In genomic region chr17:67128700-67129099, GRCh38 we compare ENCODE assay signal across 18 cellular contexts.
"Had no signal": no experiment of that assay in that cellular context is flagged by ENCODE, and none has a peak within 500 bp of the region (broad histone marks: within the 10 kb centered on the region; RNA-seq: fewer than 3 reads in every experiment).

No MANE protein-coding gene starts in this region.

- H3K4me3 ChIP-seq: coronary artery, mucosa of descending colon, ovary, right atrium auricular region, tibial artery, upper lobe of left lung, uterus had no signal

- ATAC-seq: foreskin keratinocyte; mucosa of descending colon; natural killer cell; stimulated activated effector memory CD8-positive, alpha-beta T cell treated with anti-CD3 and anti-CD28 coated beads, Interleukin-12 subunit alpha, Interleukin-12 subunit beta, amount 100 ng/mL, for 72 hours; stimulated activated naive CD8-positive, alpha-beta T cell treated with anti-CD3 and anti-CD28 coated beads, Interleukin-15, Interleukin-2, amounts not matched to agents 100 U/mL and 50 U/mL, for 24 hours had no signal

- H3K27me3 ChIP-seq: foreskin keratinocyte, ovary, right atrium auricular region, tibial artery, upper lobe of left lung, uterus had no signal

- H3K27ac ChIP-seq: coronary artery, foreskin keratinocyte, ovary, right atrium auricular region, tibial artery, upper lobe of left lung, uterus had no signal

- FAIRE-seq: endothelial cell of umbilical vein had no signal

- DNase-seq: effector CD4-positive, alpha-beta T cell; endodermal cell; erythroblast; foreskin keratinocyte; mammary epithelial cell; mucosa of descending colon; natural killer cell; ovary; stimulated activated CD4-positive, alpha-beta T cell treated with anti-CD3 and anti-CD28 coated beads, Interleukin-4, amount 100 ng/mL, for 1 hour; stimulated activated CD8-positive, alpha-beta memory T cell treated with anti-CD3 and anti-CD28 coated beads, Interleukin-4, amount 100 ng/mL, for 48 hours; stimulated activated naive CD8-positive, alpha-beta T cell treated with anti-CD3 and anti-CD28 coated beads, Interleukin-15, Interleukin-2, amounts not matched to agents 100 U/mL and 50 U/mL, for 24 hours; tibial artery; upper lobe of left lung; uterus had no signal

- H3K4me1 ChIP-seq: foreskin keratinocyte, right atrium auricular region, tibial artery, upper lobe of left lung, uterus had no signal

- H3K9me3 ChIP-seq: mucosa of descending colon, ovary, right atrium auricular region, tibial artery, upper lobe of left lung, uterus had no signal

- H3K36me3 ChIP-seq: ovary, uterus had no signal
